In genomic region chr3:57046120-57046519, GRCh38 we compare ENCODE assay signal across 28 cellular contexts. TPM values are rescaled to one million over a fixed set of nuclear protein-coding genes. Genes with fewer than 3 reads are reported as not detected.
"Had no signal": no experiment of that assay in that cellular context is flagged by ENCODE, and none has a peak within 500 bp of the region (broad histone marks: within the 10 kb centered on the region; RNA-seq: fewer than 3 reads in every experiment).

No MANE protein-coding gene starts in this region.

- H3K4me3 ChIP-seq: dorsolateral prefrontal cortex, gastrocnemius medialis, lung, ovary, psoas muscle, skin epidermis, spleen, thoracic aorta, tibial nerve, upper lobe of left lung had no signal

- H3K27me3 ChIP-seq: dorsolateral prefrontal cortex, gastrocnemius medialis, ovary, spleen, tibial nerve, upper lobe of left lung had no signal

- H3K9me3 Mint-ChIP-seq: naive thymus-derived CD4-positive, alpha-beta T cell; stimulated activated memory B cell treated with anti-CD40 and anti-IgM and Interleukin-4, amounts not matched to agents 10 μg/mL and 1 μg/mL and 100 μg/mL, for 72 hours had no signal

- H3K4me3 Mint-ChIP-seq: naive thymus-derived CD4-positive, alpha-beta T cell; stimulated activated memory B cell treated with anti-CD40 and anti-IgM and Interleukin-4, amounts not matched to agents 10 μg/mL and 1 μg/mL and 100 μg/mL, for 72 hours had no signal

- H3K9me3 ChIP-seq: gastrocnemius medialis, ovary, psoas muscle, spleen, thoracic aorta, tibial nerve, upper lobe of left lung had no signal

- H3K4me1 Mint-ChIP-seq: naive thymus-derived CD4-positive, alpha-beta T cell had no signal

- H3K4me1 ChIP-seq: gastrocnemius medialis, psoas muscle, upper lobe of left lung had no signal

- H3K27ac ChIP-seq: dorsolateral prefrontal cortex, epithelial cell of prostate, gastrocnemius medialis, ovary, psoas muscle, spleen, thoracic aorta, tibial nerve, upper lobe of left lung had no signal

- H3K36me3 ChIP-seq: gastrocnemius medialis, ovary, spleen, thoracic aorta, tibial nerve, upper lobe of left lung had no signal

- DNase-seq: dorsolateral prefrontal cortex; effector CD4-positive, alpha-beta T cell; foreskin fibroblast; gastrocnemius medialis; head of caudate nucleus; kidney; mesendoderm; midbrain; naive thymus-derived CD4-positive, alpha-beta T cell; occipital lobe; posterior cingulate gyrus; psoas muscle; right cardiac atrium; stimulated activated CD4-positive, alpha-beta T cell treated with anti-CD3 and anti-CD28 coated beads, Interleukin-4, amount 100 ng/mL, for 4 hours; stimulated activated naive CD8-positive, alpha-beta T cell treated with anti-CD3 and anti-CD28 coated beads, Interleukin-15, Interleukin-2, amounts not matched to agents 100 U/mL and 50 U/mL, for 24 hours; upper lobe of left lung had no signal

- H3K27ac Mint-ChIP-seq: naive thymus-derived CD4-positive, alpha-beta T cell; stimulated activated memory B cell treated with anti-CD40 and anti-IgM and Interleukin-4, amounts not matched to agents 10 μg/mL and 1 μg/mL and 100 μg/mL, for 72 hours had no signal

- H3K36me3 Mint-ChIP-seq: naive thymus-derived CD4-positive, alpha-beta T cell; stimulated activated memory B cell treated with anti-CD40 and anti-IgM and Interleukin-4, amounts not matched to agents 10 μg/mL and 1 μg/mL and 100 μg/mL, for 72 hours had no signal

RNA-seq across cellular contexts. Expression of gene SPATA12, which starts 14.3 kb away (rescaled TPM):
- total RNA-seq: cerebellum; esophagus mucosa; gastrocnemius medialis; kidney; left lobe of liver; liver; naive thymus-derived CD4-positive, alpha-beta T cell; occipital lobe; psoas muscle; right cardiac atrium; thoracic aorta; tibial nerve had no signal
